ENCODE assay signal across 8 cellular contexts in the genomic region with DNA sequence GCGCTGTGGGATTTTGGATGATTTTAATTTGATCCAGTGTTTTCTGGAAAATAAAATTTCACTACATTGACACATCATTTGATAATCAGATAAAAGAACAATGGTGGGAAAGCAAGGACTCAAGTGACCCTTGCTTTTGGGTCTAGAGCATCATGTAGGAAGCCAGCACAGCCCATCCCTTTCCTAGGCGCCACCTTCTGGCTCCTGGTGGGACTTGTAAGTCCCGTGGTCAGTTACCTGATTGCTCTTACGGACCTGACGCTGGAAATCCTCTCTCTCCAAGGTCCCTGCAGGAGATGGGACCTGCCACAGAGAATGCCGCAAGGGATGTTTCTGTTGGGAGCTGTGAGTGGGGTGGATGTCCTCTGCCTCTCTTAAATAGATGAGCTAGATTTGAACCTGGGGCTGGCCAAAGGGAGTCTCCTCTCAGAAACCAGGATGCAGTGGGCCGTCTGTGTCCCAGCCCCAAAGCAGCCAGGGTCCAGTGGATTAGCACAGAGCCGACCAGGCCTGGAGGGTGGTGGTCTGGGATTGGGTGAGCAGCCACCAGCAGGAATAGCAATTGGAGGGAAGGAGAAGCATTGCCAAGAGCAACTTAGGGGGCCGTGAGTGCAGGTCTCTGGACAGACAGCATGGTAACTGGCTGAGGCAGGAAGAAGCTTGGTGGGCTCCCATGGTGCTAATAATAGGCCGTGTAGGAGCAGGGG. TPM values are rescaled to one million over a fixed set of nuclear protein-coding genes. Genes with fewer than 3 reads are reported as not detected.
DNase-seq lines count a peak whose midpoint lies in the region; ATAC-seq and TF ChIP-seq lines count a peak whose summit lies in the region.

No MANE protein-coding gene starts in this region.

- H3K36me3 ChIP-seq in KMS-11 (ENCODE audit: insufficient read depth): no peaks in the 10 kb centered on the region
- H3K36me3 ChIP-seq in neural progenitor cell: no peaks in the 10 kb centered on the region

- no peaks in the 10 kb centered on the region for H3F3A ChIP-seq in neural progenitor cell (ENCODE audit: low read depth)

- H3K27me3 ChIP-seq in KMS-11 (ENCODE audit: insufficient read depth, low read depth): no peaks in the 10 kb centered on the region
- no peaks in the 10 kb centered on the region for H3K27me3 ChIP-seq in neural progenitor cell

- peak; percentile 48 for TF ChIP-seq CTCF in KMS-11 (conservative IDR thresholded peaks at IDR 0.05; ENCODE audit: low read depth, low read length)
- peak; percentile 55 for TF ChIP-seq CTCF in cardiac fibroblast (IDR thresholded peaks at IDR 0.05; ENCODE audit: low read depth, low read length)
- TF ChIP-seq CTCF in neural progenitor cell (IDR thresholded peaks at IDR 0.05): peak; percentile 73

- H3K4me1 ChIP-seq in KMS-11 (ENCODE audit: low read depth, poor library complexity, severe bottlenecking) (no peaks in the 10 kb centered on the region), neural progenitor cell (no peaks in the 10 kb centered on the region)

- H3K9me3 Mint-ChIP-seq in neural progenitor cell: no peaks in the 10 kb centered on the region

- H3K27me3 Mint-ChIP-seq in neural progenitor cell (ENCODE audit: insufficient read depth, low read depth): no peaks in the 10 kb centered on the region

- ATAC-seq in HG03565 (IDR thresholded peaks at IDR 0.05; ENCODE audit: unreplicated experiment): no peak

- H3K27ac ChIP-seq in KMS-11 (no peak overlapping the region), neural progenitor cell (no peak overlapping the region)

- DNase-seq in DMS 273 (lab: John Stamatoyannopoulos, UW; ENCODE audit: unreplicated experiment) (peak; percentile 26), DMS 273 treated with DMSO at 0.1 percent for 48 hours (lab: John Stamatoyannopoulos, UW) (no peak), cardiac fibroblast (ENCODE audit: low read depth in 2 of 2) (peak; percentile 56 to 64), neural progenitor cell (ENCODE audit: low spot score) (peak; percentile 85), putamen (ENCODE audit: low spot score) (no peak), 8988T (no peak)

- no peak overlapping the region for H3K4me2 ChIP-seq in KMS-11
- H3K4me2 ChIP-seq in neural progenitor cell: no peak overlapping the region

- H3K4me1 Mint-ChIP-seq in neural progenitor cell: peaks cover 18% of the 10 kb centered on the region

- no peak overlapping the region for H3K4me3 ChIP-seq in KMS-11 (IDR thresholded peaks at IDR 0.05; ENCODE audit: insufficient read depth, low read depth, low read length)
- H3K4me3 ChIP-seq in cardiac fibroblast (replicated peaks in 1 of 2; ENCODE audit: low read depth in 2 of 2, low read length in 2 of 2): no peak overlapping the region
- no peak overlapping the region for H3K4me3 ChIP-seq in neural progenitor cell

- H2AFZ ChIP-seq in KMS-11 (ENCODE audit: low read depth) (no peak overlapping the region), neural progenitor cell (replicated peaks) (no peak overlapping the region)

- H3K27ac Mint-ChIP-seq in neural progenitor cell: no peak overlapping the region

- H3K4me3 Mint-ChIP-seq in neural progenitor cell: no peak overlapping the region

- H3K9me3 ChIP-seq in neural progenitor cell (ENCODE audit: low read depth): no peaks in the 10 kb centered on the region

- H4K20me1 ChIP-seq in KMS-11 (ENCODE audit: insufficient read depth) (no peaks in the 10 kb centered on the region), neural progenitor cell (ENCODE audit: low read depth) (no peaks in the 10 kb centered on the region)

- H3K9ac ChIP-seq in KMS-11 (no peak overlapping the region), neural progenitor cell (no peak overlapping the region)

- no peaks in the 10 kb centered on the region for H3K36me3 Mint-ChIP-seq in neural progenitor cell

- H3K79me2 ChIP-seq in KMS-11 (ENCODE audit: insufficient read depth, low read depth): no peaks in the 10 kb centered on the region
- H3K79me2 ChIP-seq in neural progenitor cell (ENCODE audit: low read depth): no peaks in the 10 kb centered on the region

RNA-seq across cellular contexts. Expression of a gene that starts 21.7 kb away (rescaled TPM):
- total RNA-seq in neural progenitor cell (ENCODE audit: low replicate concordance): 6.3 and 6.9 TPM in 2 replicates

Comparison
In these comparisons a context has a peak if more than half of its experiments do, and no peak if none do; other contexts are left out.
1. DNase-seq: peak in DMS 273 (single experiment), cardiac fibroblast (2 of 2) and neural progenitor cell (single experiment); none in DMS 273 treated with DMSO at 0.1 percent for 48 hours (single experiment), putamen (single experiment) and 8988T (single experiment).
2. Peak in every context shown above with its lines, with median percentiles within 50 percentile points of each other: CTCF ChIP-seq.